8 cellular contexts compared by ENCODE assay signal in genomic region chr15:73964736-73965093, GRCh38. TPM values are rescaled to one million over a fixed set of nuclear protein-coding genes. Genes with fewer than 3 reads are reported as not detected.
A peak's percentile ranks its signal among the peaks of the same experiment; 100 is the strongest.
DNase-seq lines count a peak whose midpoint lies in the region; TF ChIP-seq lines count a peak whose summit lies in the region.

No MANE protein-coding gene starts in this region.

- TF ChIP-seq CTCF in OCI-LY1 (IDR thresholded peaks at IDR 0.05; ENCODE audit: low read length) (peak; percentile 83), epithelial cell of esophagus (IDR thresholded peaks at IDR 0.05; ENCODE audit: insufficient read depth, low read depth, low read length, missing control alignments) (peak; percentile 95)

- no peak overlapping the region for H2AFZ ChIP-seq in OCI-LY1 (ENCODE audit: low read length)

- H3K9ac ChIP-seq in OCI-LY1 (ENCODE audit: low read length): no peak overlapping the region; the same call in 1 of the 2 replicates

- no peaks in the 10 kb centered on the region for H3K36me3 ChIP-seq in OCI-LY1 (ENCODE audit: insufficient read depth, low read length)

- H3K4me3 ChIP-seq in OCI-LY1 (ENCODE audit: low read depth, low read length, poor library complexity, severe bottlenecking) (peak overlapping the region; percentile 26), epithelial cell of esophagus (ENCODE audit: low read length) (no peak overlapping the region)

- no peaks in the 10 kb centered on the region for H3K27me3 ChIP-seq in OCI-LY1 (ENCODE audit: insufficient read depth, low read length)

- no peaks in the 10 kb centered on the region for H3K79me2 ChIP-seq in OCI-LY1 (ENCODE audit: insufficient read depth, low read length)

- no peaks in the 10 kb centered on the region for H3K9me3 ChIP-seq in OCI-LY1 (ENCODE audit: low read length)

- peaks cover 16% of the 10 kb centered on the region for H3K4me1 ChIP-seq in OCI-LY1 (ENCODE audit: insufficient read depth, low read length, severe bottlenecking)

- peak overlapping the region; percentile 62 for H3K4me2 ChIP-seq in OCI-LY1 (ENCODE audit: low read length)

- H3K9me2 ChIP-seq in OCI-LY1 (ENCODE audit: low read depth, low read length): no peaks in the 10 kb centered on the region

- H4K20me1 ChIP-seq in OCI-LY1 (ENCODE audit: insufficient read depth, low read length): no peaks in the 10 kb centered on the region

- no peaks in the 10 kb centered on the region for H3F3A ChIP-seq in OCI-LY1 (ENCODE audit: insufficient read depth, low read length)

- H3K27ac ChIP-seq in OCI-LY1 (ENCODE audit: low read depth, low read length, poor library complexity, severe bottlenecking): no peak overlapping the region

- peak; percentile 31 to 69 for DNase-seq in NCI-H446 (lab: John Stamatoyannopoulos, UW)
- no peak for DNase-seq in NCI-H446 treated with DMSO at 0.1 percent for 48 hours (lab: John Stamatoyannopoulos, UW)
- peak; percentile 73 for DNase-seq in HPDE6-E6E7 (ENCODE audit: extremely low spot score)
- DNase-seq in activated CD8-positive, alpha-beta memory T cell treated with anti-CD3 and anti-CD28 coated beads, Interleukin-2, amount 50 U/mL, for 24 hours (ENCODE audit: extremely low read depth): peak; percentile 60
- peak; percentile 78 for DNase-seq in epithelial cell of esophagus (ENCODE audit: low read depth)
- DNase-seq in mucosa of gallbladder (ENCODE audit: low spot score): peak; percentile 83
- peak; percentile 67 to 73 for DNase-seq in stimulated activated CD8-positive, alpha-beta memory T cell treated with anti-CD3 and anti-CD28 coated beads, Interleukin-7, amount 100 ng/mL, for 4 hours (ENCODE audit: low read depth in 2 of 2)

RNA-seq across cellular contexts. Expression of gene STOML1, which starts 27.4 kb away (rescaled TPM):
- total RNA-seq in mucosa of gallbladder: 20.3 TPM

RNA-seq across cellular contexts. Expression of gene PML, which starts 29.8 kb away (rescaled TPM):
- total RNA-seq in mucosa of gallbladder: 59.6 TPM

RNA-seq across cellular contexts. Expression of gene LOXL1, which starts 38.5 kb away (rescaled TPM):
- total RNA-seq in mucosa of gallbladder: 20.2 TPM
